ENCODE assay signal across 18 cellular contexts in the genomic region with DNA sequence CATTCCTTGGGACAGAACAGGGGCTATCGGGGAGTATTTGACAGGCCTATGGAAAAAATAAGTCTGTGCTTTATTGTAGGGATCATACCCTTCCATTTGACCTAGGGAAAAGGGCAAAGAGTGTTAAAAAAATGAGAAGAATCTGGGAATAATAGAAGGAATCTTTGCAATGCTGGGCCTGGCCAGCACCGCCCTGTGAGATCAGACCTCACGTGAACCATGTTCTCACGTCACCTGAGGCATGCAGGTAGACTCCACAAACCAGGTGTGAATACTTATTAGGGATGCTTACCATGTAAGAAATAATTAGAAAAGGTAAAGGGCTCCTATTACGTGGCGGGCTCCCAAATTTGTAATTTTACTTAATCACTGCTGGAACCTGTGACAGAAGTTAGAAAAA.
"Had no signal": no experiment of that assay in that cellular context is flagged by ENCODE, and none has a peak within 500 bp of the region (broad histone marks: within the 10 kb centered on the region; RNA-seq: fewer than 3 reads in every experiment).

No MANE protein-coding gene starts in this region.

- H3K27me3 Mint-ChIP-seq: activated CD4-positive, alpha-beta memory T cell treated with anti-CD3 and anti-CD28 coated beads, Interleukin-2, amount 10 ng/mL, durations not matched to agents 7 days and 5 days; activated CD4-positive, alpha-beta T cell treated with anti-CD3 and anti-CD28 coated beads for 36 hours had no signal

- H3K27me3 ChIP-seq: tibial nerve had no signal

- H3K36me3 Mint-ChIP-seq: activated naive CD8-positive, alpha-beta T cell; natural killer cell; stimulated activated naive B cell treated with anti-CD40 and anti-IgM and Interleukin-4, amounts not matched to agents 10 μg/mL and 1 μg/mL and 100 μg/mL, for 72 hours had no signal

- ATAC-seq: activated CD4-positive, alpha-beta T cell treated with anti-CD3 and anti-CD28 coated beads for 36 hours; activated T-cell treated with anti-CD3 and anti-CD28 coated beads, Interleukin-2, amount 50 U/mL, for 72 hours; foreskin keratinocyte; natural killer cell; stimulated activated naive B cell treated with anti-CD40 and anti-IgM and Interleukin-4, amounts not matched to agents 10 μg/mL and 1 μg/mL and 100 μg/mL, for 72 hours; T-helper 17 cell had no signal

- H3K4me3 ChIP-seq: mucosa of descending colon, tibial nerve had no signal

- H3K4me1 ChIP-seq: foreskin keratinocyte, tibial nerve had no signal

- H3K4me3 Mint-ChIP-seq: activated CD4-positive, alpha-beta memory T cell treated with anti-CD3 and anti-CD28 coated beads, Interleukin-2, amount 10 ng/mL, durations not matched to agents 7 days and 5 days; activated CD4-positive, alpha-beta T cell treated with anti-CD3 and anti-CD28 coated beads for 36 hours; activated naive CD8-positive, alpha-beta T cell; activated T-cell treated with anti-CD3 and anti-CD28 coated beads, Interleukin-2, amount 50 U/mL, for 72 hours; central memory CD8-positive, alpha-beta T cell; natural killer cell; stimulated activated naive B cell treated with anti-CD40 and anti-IgM and Interleukin-4, amounts not matched to agents 10 μg/mL and 1 μg/mL and 100 μg/mL, for 72 hours; T-helper 17 cell had no signal

- H3K27ac Mint-ChIP-seq: activated CD4-positive, alpha-beta memory T cell treated with anti-CD3 and anti-CD28 coated beads, Interleukin-2, amount 10 ng/mL, durations not matched to agents 7 days and 5 days; activated CD4-positive, alpha-beta T cell treated with anti-CD3 and anti-CD28 coated beads for 36 hours; activated naive CD8-positive, alpha-beta T cell; activated T-cell treated with anti-CD3 and anti-CD28 coated beads, Interleukin-2, amount 50 U/mL, for 72 hours; natural killer cell; stimulated activated naive B cell treated with anti-CD40 and anti-IgM and Interleukin-4, amounts not matched to agents 10 μg/mL and 1 μg/mL and 100 μg/mL, for 72 hours; T-helper 17 cell had no signal

- H3K27ac ChIP-seq: foreskin keratinocyte, tibial nerve, WERI-Rb-1 had no signal

- H3K9me3 Mint-ChIP-seq: activated CD4-positive, alpha-beta memory T cell treated with anti-CD3 and anti-CD28 coated beads, Interleukin-2, amount 10 ng/mL, durations not matched to agents 7 days and 5 days; activated T-cell treated with anti-CD3 and anti-CD28 coated beads, Interleukin-2, amount 50 U/mL, for 72 hours; central memory CD8-positive, alpha-beta T cell; natural killer cell; stimulated activated naive B cell treated with anti-CD40 and anti-IgM and Interleukin-4, amounts not matched to agents 10 μg/mL and 1 μg/mL and 100 μg/mL, for 72 hours had no signal

- H3K9me3 ChIP-seq: mucosa of descending colon, tibial nerve had no signal

- H3K36me3 ChIP-seq: tibial nerve, WERI-Rb-1 had no signal

- DNase-seq: activated CD4-positive, alpha-beta memory T cell treated with anti-CD3 and anti-CD28 coated beads, Interleukin-2, amount 10 ng/mL, durations not matched to agents 7 days and 5 days; activated CD4-positive, alpha-beta T cell treated with anti-CD3 and anti-CD28 coated beads for 36 hours; activated gamma-delta T cell treated with Interleukin-2 at 50 U/mL for 16 hours; activated T-cell treated with anti-CD3 and anti-CD28 coated beads, Interleukin-2, amount 50 U/mL, for 72 hours; amniotic stem cell; cortex of kidney; effector CD4-positive, alpha-beta T cell; left colon; mucosa of descending colon; natural killer cell; stimulated activated CD4-positive, alpha-beta T cell treated with anti-CD3 and anti-CD28 coated beads, Interleukin-4, amount 100 ng/mL, for 1 hour; stimulated activated naive B cell treated with anti-CD40 and anti-IgM and Interleukin-4, amounts not matched to agents 10 μg/mL and 1 μg/mL and 100 μg/mL, for 72 hours; T-helper 17 cell; WERI-Rb-1 had no signal

- H3K4me1 Mint-ChIP-seq: activated CD4-positive, alpha-beta memory T cell treated with anti-CD3 and anti-CD28 coated beads, Interleukin-2, amount 10 ng/mL, durations not matched to agents 7 days and 5 days; activated CD4-positive, alpha-beta T cell treated with anti-CD3 and anti-CD28 coated beads for 36 hours; central memory CD8-positive, alpha-beta T cell; natural killer cell; stimulated activated naive B cell treated with anti-CD40 and anti-IgM and Interleukin-4, amounts not matched to agents 10 μg/mL and 1 μg/mL and 100 μg/mL, for 72 hours; T-helper 17 cell had no signal
